ENCODE assay signal across 9 cellular contexts in genomic region chr2:27191107-27191829, GRCh38. TPM values are rescaled to one million over a fixed set of nuclear protein-coding genes. Genes with fewer than 3 reads are reported as not detected.
A peak's percentile ranks its signal among the peaks of the same experiment; 100 is the strongest.
DNase-seq lines count a peak whose midpoint lies in the region; ATAC-seq, FAIRE-seq and TF ChIP-seq lines count a peak whose summit lies in the region.
"Had no signal": no experiment of that assay in that cellular context is flagged by ENCODE, and none has a peak within 500 bp of the region (broad histone marks: within the 10 kb centered on the region; RNA-seq: fewer than 3 reads in every experiment).

No MANE protein-coding gene starts in this region.

- in situ Hi-C loops in brain microvascular endothelial cell (cut with HindIII; ENCODE audit: low pct_ligation_motif_present, low sequenced_read_pairs) = no loop called here

- H3K27me3 ChIP-seq in MG63 (no peaks in the 10 kb centered on the region), RWPE2 (ENCODE audit: insufficient read depth, poor library complexity, severe bottlenecking) (no peaks in the 10 kb centered on the region), brain microvascular endothelial cell (replicated peaks) (no peaks in the 10 kb centered on the region)
- H3K27me3 ChIP-seq: BLaER1 had no signal

- DNase-seq in DMS53 (lab: John Stamatoyannopoulos, UW) = peak; percentile 58
- no peak for DNase-seq in DMS53 treated with DMSO at 0.1 percent for 48 hours (lab: John Stamatoyannopoulos, UW; ENCODE audit: unreplicated experiment)
- DNase-seq in MG63 = peak; percentile 39
- no peak for DNase-seq in RWPE2 (ENCODE audit: low spot score)
- peak; percentile 76 for DNase-seq in brain microvascular endothelial cell
- no peak for DNase-seq in kidney
- peak in 5 of 6 experiments; percentile 21 to 60 (median 26) for DNase-seq in stimulated activated naive CD4-positive, alpha-beta T cell (lab: John Stamatoyannopoulos, UW)

- FAIRE-seq in kidney (lab: Jason Lieb, UNC) = no peak

- H3K36me3 ChIP-seq in MG63 = no peaks in the 10 kb centered on the region
- no peaks in the 10 kb centered on the region for H3K36me3 ChIP-seq in RWPE2 (ENCODE audit: low read depth)
- no peaks in the 10 kb centered on the region for H3K36me3 ChIP-seq in brain microvascular endothelial cell (replicated peaks)
- H3K36me3 ChIP-seq in kidney (ENCODE audit: control insufficient read depth in 1 of 2, insufficient read depth in 2 of 2, low read length in 2 of 2) = no peaks in the 10 kb centered on the region
- H3K36me3 ChIP-seq: BLaER1 had no signal

- H3K9me3 ChIP-seq in MG63 = no peaks in the 10 kb centered on the region
- no peaks in the 10 kb centered on the region for H3K9me3 ChIP-seq in RWPE2 (ENCODE audit: severe bottlenecking)
- H3K9me3 ChIP-seq in kidney (ENCODE audit: control insufficient read depth in 1 of 2, low read length in 2 of 2) = no peaks in the 10 kb centered on the region

- TF ChIP-seq CTCF in RWPE2 (IDR thresholded peaks at IDR 0.05; ENCODE audit: poor library complexity, severe bottlenecking) = peak; percentile 75
- TF ChIP-seq CTCF in brain microvascular endothelial cell (IDR thresholded peaks at IDR 0.05; ENCODE audit: low read depth, low read length, missing control alignments) = peak; percentile 83
- TF ChIP-seq CTCF in kidney (IDR thresholded peaks at IDR 0.05; ENCODE audit: borderline replicate concordance, extremely low read depth, insufficient read depth) = peak; percentile 30

- ATAC-seq in RWPE2 (ENCODE audit: low read depth) (peak; percentile 91), HG03095 (IDR thresholded peaks at IDR 0.05; ENCODE audit: unreplicated experiment) (no peak)

- H3K27ac ChIP-seq in RWPE2 (ENCODE audit: poor library complexity, severe bottlenecking) (no peak overlapping the region), brain microvascular endothelial cell (no peak overlapping the region), kidney (ENCODE audit: low read depth in 2 of 2, low read length in 2 of 2) (no peak overlapping the region)
- H3K27ac ChIP-seq: BLaER1 had no signal

- no peak overlapping the region for H3K4me3 ChIP-seq in MG63
- no peak overlapping the region for H3K4me3 ChIP-seq in RWPE2 (ENCODE audit: severe bottlenecking)
- no peak overlapping the region for H3K4me3 ChIP-seq in brain microvascular endothelial cell (ENCODE audit: low read depth, low read length)
- H3K4me3 ChIP-seq in kidney (ENCODE audit: low read length in 2 of 2) = no peak overlapping the region
- H3K4me3 ChIP-seq: BLaER1 had no signal

- no peaks in the 10 kb centered on the region for H3K4me1 ChIP-seq in RWPE2 (ENCODE audit: insufficient read depth, poor library complexity, severe bottlenecking)
- H3K4me1 ChIP-seq in kidney (ENCODE audit: control insufficient read depth in 1 of 2, insufficient read depth in 1 of 2, low read depth in 1 of 2, low read length in 2 of 2) = no peaks in the 10 kb centered on the region

- intact Hi-C loops in kidney (cut with DNase I) = no loop called here

- H3K9ac ChIP-seq in kidney (ENCODE audit: low read length in 2 of 2) = no peak overlapping the region
- H3K9ac ChIP-seq: BLaER1 had no signal

RNA-seq across cellular contexts. Expression of gene ATRAID, which starts 20.6 kb away (rescaled TPM):
- 186 and 199 TPM in 2 replicates for total RNA-seq in MG63 (2014; rRNA removed; shearing (Covaris generic); ENCODE audit: low replicate concordance)
- 119 TPM for total RNA-seq in kidney
- polyA plus RNA-seq in kidney (ENCODE audit: insufficient read depth, low read depth, low replicate concordance) = 279 TPM

RNA-seq across cellular contexts. Expression of gene SLC5A6, which starts 20.8 kb away (rescaled TPM):
- total RNA-seq in MG63 (2014; rRNA removed; shearing (Covaris generic); ENCODE audit: low replicate concordance) = 6.2 and 15.1 TPM in 2 replicates
- 27.8 TPM for total RNA-seq in kidney
- 10.8 TPM for polyA plus RNA-seq in kidney (ENCODE audit: insufficient read depth, low read depth, low replicate concordance)

RNA-seq across cellular contexts. Expression of gene CAD, which starts 25.9 kb away (rescaled TPM):
- 18.7 and 38.9 TPM in 2 replicates for total RNA-seq in MG63 (2014; rRNA removed; shearing (Covaris generic); ENCODE audit: low replicate concordance)
- total RNA-seq in kidney = 43.4 TPM
- 8.8 TPM for polyA plus RNA-seq in kidney (ENCODE audit: insufficient read depth, low read depth, low replicate concordance)

RNA-seq across cellular contexts. Expression of gene TCF23, which starts 42.5 kb away (rescaled TPM):
- total RNA-seq in MG63 (2014; rRNA removed; shearing (Covaris generic); ENCODE audit: low replicate concordance) = not detected in 2 replicates
- total RNA-seq in kidney = 0.38 TPM
- not detected for polyA plus RNA-seq in kidney (ENCODE audit: insufficient read depth, low read depth, low replicate concordance)

RNA-seq across cellular contexts. Expression of gene PRR30, which starts 52.1 kb away (rescaled TPM):
- total RNA-seq in MG63 (2014; rRNA removed; shearing (Covaris generic); ENCODE audit: low replicate concordance) = not detected in 2 replicates
- not detected for total RNA-seq in kidney
- not detected for polyA plus RNA-seq in kidney (ENCODE audit: insufficient read depth, low read depth, low replicate concordance)

Comparison
In these comparisons a context has a peak if more than half of its experiments do, and no peak if none do; other contexts are left out.
1. DNase-seq: peak in DMS53 (single experiment), MG63 (single experiment), brain microvascular endothelial cell (single experiment) and stimulated activated naive CD4-positive, alpha-beta T cell (5 of 6); none in DMS53 treated with DMSO at 0.1 percent for 48 hours (single experiment), RWPE2 (single experiment) and kidney (single experiment).
2. CTCF ChIP-seq: peak in every context shown above with its lines; median percentile 83 in brain microvascular endothelial cell; 75 in RWPE2; 30 in kidney.